Comparison of ENCODE assay signal across 30 cellular contexts in the genomic region with DNA sequence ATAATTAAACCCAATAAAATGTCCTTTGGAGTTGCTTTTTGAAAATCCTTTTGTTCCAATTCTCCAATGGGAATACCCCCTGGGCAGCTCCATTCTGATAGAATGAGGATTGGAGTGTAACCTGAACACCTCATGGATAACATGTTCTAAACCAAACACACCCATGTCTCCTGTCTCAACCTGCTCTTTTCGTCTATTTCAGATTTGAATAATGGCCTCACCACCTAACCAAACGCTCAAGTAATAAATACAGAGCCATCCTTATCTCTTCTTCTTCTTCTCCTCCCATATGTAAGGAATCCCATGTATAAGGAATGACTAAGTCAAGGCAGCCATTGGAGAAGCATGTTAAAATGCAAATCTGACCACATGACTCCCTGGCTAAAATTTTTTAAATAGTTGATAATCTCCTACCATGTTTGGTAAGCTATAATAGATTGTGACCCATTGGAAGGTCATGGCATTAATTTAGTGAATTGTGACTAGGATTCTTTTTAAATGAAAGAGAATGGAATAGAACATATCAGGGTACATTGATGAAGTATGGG. TPM values are rescaled to one million over a fixed set of nuclear protein-coding genes. Genes with fewer than 3 reads are reported as not detected.
DNase-seq lines count a peak whose midpoint lies in the region; ATAC-seq, FAIRE-seq and TF ChIP-seq lines count a peak whose summit lies in the region.
"Had no signal": no experiment of that assay in that cellular context is flagged by ENCODE, and none has a peak within 500 bp of the region (broad histone marks: within the 10 kb centered on the region; RNA-seq: fewer than 3 reads in every experiment).

No MANE protein-coding gene starts in this region.

- H3K23ac ChIP-seq in mesendoderm (ENCODE audit: low read length): no peak overlapping the region

- no peaks in the 10 kb centered on the region for H3K9me1 ChIP-seq in keratinocyte (ENCODE audit: control insufficient read depth, extremely low read depth, insufficient read depth, low read length)

- peak; percentile 53 for FAIRE-seq in keratinocyte (lab: Jason Lieb, UNC)
- FAIRE-seq: D721Med had no signal

- no peak overlapping the region for H2AK5ac ChIP-seq in mesendoderm (ENCODE audit: low read length)

- no peak overlapping the region for H4K5ac ChIP-seq in mesendoderm (ENCODE audit: low read length)

- H3K27ac Mint-ChIP-seq in activated T-cell treated with anti-CD3 and anti-CD28 coated beads, Interleukin-2, amount 50 U/mL, for 72 hours: peak overlapping the region; percentile 17
- H3K27ac Mint-ChIP-seq: activated naive CD4-positive, alpha-beta T cell treated with anti-CD3 and anti-CD28 coated beads for 36 hours; mesothelial cell of epicardium had no signal

- H3K4me1 ChIP-seq in RWPE2 (ENCODE audit: insufficient read depth, poor library complexity, severe bottlenecking) (peaks cover 41% of the 10 kb centered on the region), keratinocyte (ENCODE audit: control insufficient read depth, extremely low read depth, insufficient read depth, low read length) (peaks cover 47% of the 10 kb centered on the region), mesendoderm (ENCODE audit: control insufficient read depth, low read depth, low read length) (no peaks in the 10 kb centered on the region)
- H3K4me1 ChIP-seq: colonic mucosa, spleen had no signal

- H2AFZ ChIP-seq in keratinocyte (ENCODE audit: control insufficient read depth, low read length): no peak overlapping the region

- peaks cover 5% of the 10 kb centered on the region for H3K79me1 ChIP-seq in mesendoderm (ENCODE audit: low read length)

- H3K4me1 Mint-ChIP-seq in activated T-cell treated with anti-CD3 and anti-CD28 coated beads, Interleukin-2, amount 50 U/mL, for 72 hours (ENCODE audit: low read depth): peaks cover 43% of the 10 kb centered on the region

- H2BK5ac ChIP-seq in mesendoderm (ENCODE audit: low read length): no peak overlapping the region

- H3K56ac ChIP-seq in mesendoderm (ENCODE audit: low read length): no peak overlapping the region

- no peak overlapping the region for H3K9ac ChIP-seq in keratinocyte (ENCODE audit: control insufficient read depth, extremely low read depth, insufficient read depth, low read length)
- H3K9ac ChIP-seq in mesendoderm (ENCODE audit: low read length): no peak overlapping the region

- WGBS in mesendoderm (ENCODE audit: extremely low coverage, insufficient coverage, low lambda C conversion rate): no CpG with 5 or more reads among the region's 2 CpGs

- peak overlapping the region; percentile 13 for H3K4me2 ChIP-seq in keratinocyte (ENCODE audit: control insufficient read depth, extremely low read depth, insufficient read depth, low read depth, low read length)
- H3K4me2 ChIP-seq in mesendoderm (ENCODE audit: low read length): no peak overlapping the region

- no peak for TF ChIP-seq CTCF in RWPE2 (IDR thresholded peaks at IDR 0.05; ENCODE audit: poor library complexity, severe bottlenecking)
- no peak for TF ChIP-seq CTCF in keratinocyte (optimal IDR thresholded peaks at IDR 0.05 in 1 of 3, IDR thresholded peaks at IDR 0.05 in 1 of 3, conservative IDR thresholded peaks at IDR 0.05 in 1 of 3; ENCODE audit: extremely low read depth in 1 of 3, insufficient read depth in 2 of 3, low read length in 3 of 3)

- no peak overlapping the region for H3K4me3 ChIP-seq in RWPE2 (ENCODE audit: severe bottlenecking)
- H3K4me3 ChIP-seq in keratinocyte (ENCODE audit: control insufficient read depth in 2 of 3, extremely low read depth in 1 of 3, insufficient read depth in 2 of 3, low read depth in 1 of 3, low read length in 3 of 3): no peak overlapping the region
- no peak overlapping the region for H3K4me3 ChIP-seq in mesendoderm (ENCODE audit: low read length)
- H3K4me3 ChIP-seq: colonic mucosa, spleen, stomach, vagina had no signal

- no peak overlapping the region for H4K8ac ChIP-seq in mesendoderm (ENCODE audit: low read depth, low read length)

- peak overlapping the region; percentile 11 for H3K27ac ChIP-seq in RWPE2 (ENCODE audit: poor library complexity, severe bottlenecking)
- H3K27ac ChIP-seq in keratinocyte (ENCODE audit: control insufficient read depth, insufficient read depth, low read length): peak overlapping the region; percentile 9
- H3K27ac ChIP-seq in mesendoderm (ENCODE audit: low read depth, low read length): no peak overlapping the region
- H3K27ac ChIP-seq: colonic mucosa, HL-60, spleen, stomach, vagina had no signal

- no peaks in the 10 kb centered on the region for H3K9me3 Mint-ChIP-seq in activated T-cell treated with anti-CD3 and anti-CD28 coated beads, Interleukin-2, amount 50 U/mL, for 72 hours
- H3K9me3 Mint-ChIP-seq: activated naive CD4-positive, alpha-beta T cell treated with anti-CD3 and anti-CD28 coated beads for 36 hours; activated T-helper 1 cell treated with anti-CD3 and anti-CD28 coated beads, Interleukin-12 subunit alpha, Interleukin-12 subunit beta, Interleukin-2, Interleukin-4 antibody, amounts not matched to agents 30 ng/mL and 10 ng/mL and 1 ng/mL, durations not matched to agents 14 hours and 24 hours and 36 hours; CD4-positive, CD25-positive, alpha-beta regulatory T cell had no signal

- no peak overlapping the region for H2BK120ac ChIP-seq in mesendoderm (ENCODE audit: low read depth, low read length)

- no peaks in the 10 kb centered on the region for H3K9me3 ChIP-seq in RWPE2 (ENCODE audit: severe bottlenecking)
- H3K9me3 ChIP-seq in keratinocyte (ENCODE audit: control insufficient read depth, low read depth, low read length): no peaks in the 10 kb centered on the region
- H3K9me3 ChIP-seq: colonic mucosa, spleen, stomach, vagina had no signal

- no peak for DNase-seq in activated T-cell treated with anti-CD3 and anti-CD28 coated beads, Interleukin-2, amount 50 U/mL, for 72 hours
- DNase-seq in activated T-cell treated with anti-CD3 and anti-CD28 coated beads for 4 hours (no peak), HT1080 (ENCODE audit: low read depth) (peak; percentile 24), RWPE2 (ENCODE audit: low spot score) (no peak), keratinocyte (ENCODE audit: low read depth, low spot score) (peak; percentile 50), mesendoderm (no peak), amniotic stem cell (lab: John Stamatoyannopoulos, UW) (no peak)
- DNase-seq: activated CD4-positive, alpha-beta T cell treated with anti-CD3 and anti-CD28 coated beads, Interleukin-2, amount 50 U/mL, for 4 hours; activated naive CD4-positive, alpha-beta T cell treated with anti-CD3 and anti-CD28 coated beads for 36 hours; AML-193; amygdala; CD4-positive, CD25-positive, alpha-beta regulatory T cell; colonic mucosa; effector CD4-positive, alpha-beta T cell; H7; islet precursor cell; NCI-H1436 treated with DMSO at 0.1 percent for 48 hours; NCI-H2171 treated with DMSO at 0.1 percent for 48 hours; NCI-H524; right cardiac atrium; SHP77 treated with DMSO at 0.1 percent for 48 hours; spleen; stomach had no signal

- H4K20me1 ChIP-seq in keratinocyte (ENCODE audit: control insufficient read depth, extremely low read depth, insufficient read depth, low read length): peaks cover 13% of the 10 kb centered on the region

- peaks cover 3 to 12% of the 10 kb centered on the region in 2 donors for H3K36me3 Mint-ChIP-seq in activated T-cell treated with anti-CD3 and anti-CD28 coated beads, Interleukin-2, amount 50 U/mL, for 72 hours (ENCODE audit: insufficient read depth in 2 of 2)
- H3K36me3 Mint-ChIP-seq: mesothelial cell of epicardium had no signal

- no peak overlapping the region for H2BK15ac ChIP-seq in mesendoderm (replicated peaks; ENCODE audit: low read depth)

- H3K18ac ChIP-seq in mesendoderm (ENCODE audit: low read length): no peak overlapping the region

- no peak for ATAC-seq in activated T-cell treated with anti-CD3 and anti-CD28 coated beads, Interleukin-2, amount 50 U/mL, for 72 hours (replicated peaks in 1 of 2)
- ATAC-seq in RWPE2 (ENCODE audit: low read depth) (peak; percentile 43; the same call in 2 of the 3 replicates), HG03175 (IDR thresholded peaks at IDR 0.05; ENCODE audit: unreplicated experiment) (no peak)
- ATAC-seq: activated CD4-positive, CD25-positive, alpha-beta regulatory T cell treated with anti-CD3 and anti-CD28 coated beads, Interleukin-2, amount 50 U/mL, for 24 hours had no signal

- H3K27me3 Mint-ChIP-seq in activated T-cell treated with anti-CD3 and anti-CD28 coated beads, Interleukin-2, amount 50 U/mL, for 72 hours (ENCODE audit: low read depth): no peaks in the 10 kb centered on the region
- H3K27me3 Mint-ChIP-seq: CD4-positive, CD25-positive, alpha-beta regulatory T cell had no signal

- H3K36me3 ChIP-seq in RWPE2 (ENCODE audit: low read depth): peaks cover 99% of the 10 kb centered on the region
- peaks cover 4 to 23% of the 10 kb centered on the region in 2 experiments for H3K36me3 ChIP-seq in keratinocyte (ENCODE audit: control insufficient read depth in 2 of 2, extremely low read depth in 1 of 2, insufficient read depth in 2 of 2, low read length in 2 of 2)
- H3K36me3 ChIP-seq in mesendoderm (ENCODE audit: control insufficient read depth, insufficient read depth, low read length): no peaks in the 10 kb centered on the region
- H3K36me3 ChIP-seq: colonic mucosa, vagina had no signal

- H3K4ac ChIP-seq in mesendoderm (ENCODE audit: low read depth, low read length): no peak overlapping the region

- peak overlapping the region in 1 of 2 donors; percentile 12 for H3K4me3 Mint-ChIP-seq in activated T-cell treated with anti-CD3 and anti-CD28 coated beads, Interleukin-2, amount 50 U/mL, for 72 hours
- H3K4me3 Mint-ChIP-seq: activated naive CD4-positive, alpha-beta T cell treated with anti-CD3 and anti-CD28 coated beads for 36 hours; activated T-helper 1 cell treated with anti-CD3 and anti-CD28 coated beads, Interleukin-12 subunit alpha, Interleukin-12 subunit beta, Interleukin-2, Interleukin-4 antibody, amounts not matched to agents 30 ng/mL and 10 ng/mL and 1 ng/mL, durations not matched to agents 14 hours and 24 hours and 36 hours; CD4-positive, CD25-positive, alpha-beta regulatory T cell; mesothelial cell of epicardium had no signal

- H3K27me3 ChIP-seq in RWPE2 (ENCODE audit: insufficient read depth, poor library complexity, severe bottlenecking): no peaks in the 10 kb centered on the region
- H3K27me3 ChIP-seq in keratinocyte (ENCODE audit: control insufficient read depth, extremely low read depth, insufficient read depth, low read length): no peaks in the 10 kb centered on the region
- no peaks in the 10 kb centered on the region for H3K27me3 ChIP-seq in mesendoderm (ENCODE audit: insufficient read depth, low read length, poor library complexity)
- H3K27me3 ChIP-seq: colonic mucosa, spleen, stomach, vagina had no signal

- dilution Hi-C loops in keratinocyte (cut with MboI; ENCODE audit: extremely low pct_ligation_motif_present, low sequenced_read_pairs): no loop called here

- H3K79me2 ChIP-seq in keratinocyte (ENCODE audit: control insufficient read depth, insufficient read depth, low read length) (peaks cover 86% of the 10 kb centered on the region), mesendoderm (ENCODE audit: control insufficient read depth, insufficient read depth, low read length) (peaks cover 1% of the 10 kb centered on the region)

RNA-seq across cellular contexts. Expression of a gene that starts 26.0 kb away (rescaled TPM):
- 100 to 1,000 TPM in 1 of 2 donors, 10 to 100 TPM in 1; 76.3 to 113 TPM for total RNA-seq in activated T-cell treated with anti-CD3 and anti-CD28 coated beads, Interleukin-2, amount 50 U/mL, for 72 hours
- 45.1 and 61.1 TPM in 2 replicates for total RNA-seq in HT1080 (2014; rRNA removed; shearing (Covaris generic))
- polyA plus RNA-seq in HT1080 (2015; cell fraction: cytosol; rRNA removed): 44.6 and 51.2 TPM in 2 replicates
- 58.5 and 60.5 TPM in 2 replicates for polyA plus RNA-seq in HT1080 (2015; cell fraction: nucleus; rRNA removed)
- 74.8 to 100 TPM (median 81.1 TPM) in 3 replicates for polyA plus RNA-seq in keratinocyte
- 137 TPM for polyA plus RNA-seq in keratinocyte (2011; ENCODE audit: low read depth)
- 48.0 and 87.5 TPM in 2 replicates for polyA plus RNA-seq in keratinocyte (2011; cell fraction: cytosol; rRNA removed)
- polyA plus RNA-seq in keratinocyte (2011; cell fraction: nucleus; rRNA removed): 81.5 and 105 TPM in 2 replicates
- 65.7 and 69.5 TPM in 2 replicates for polyA plus RNA-seq in keratinocyte (2012; ENCODE audit: low replicate concordance)
- polyA minus RNA-seq in keratinocyte: 31.2 to 194 TPM (median 108 TPM) in 3 replicates
- polyA minus RNA-seq in keratinocyte (2011; cell fraction: cytosol; rRNA and poly(A)+ RNA removed): 103 TPM
- 182 and 311 TPM in 2 replicates for polyA minus RNA-seq in keratinocyte (2011; cell fraction: nucleus; rRNA and poly(A)+ RNA removed)
- 43.9 TPM for polyA plus RNA-seq in mesendoderm (2013, experiment 1 of 2)
- 43.6 TPM for polyA plus RNA-seq in mesendoderm (2013, experiment 2 of 2)

Comparison
In these comparisons a context has a peak if more than half of its experiments do, and no peak if none do; other contexts are left out.
1. DNase-seq: peak in HT1080 (single experiment) and keratinocyte (single experiment); none in activated T-cell treated with anti-CD3 and anti-CD28 coated beads, Interleukin-2, amount 50 U/mL, for 72 hours (0 of 2), activated T-cell treated with anti-CD3 and anti-CD28 coated beads for 4 hours (single experiment), RWPE2 (single experiment), mesendoderm (single experiment) and amniotic stem cell (single experiment).